ENCODE assay signal across 28 cellular contexts in genomic region chr1:53728702-53729535, GRCh38. TPM values are rescaled to one million over a fixed set of nuclear protein-coding genes. Genes with fewer than 3 reads are reported as not detected.
DNase-seq lines count a peak whose midpoint lies in the region; ATAC-seq, FAIRE-seq and TF ChIP-seq lines count a peak whose summit lies in the region.
"Had no signal": no experiment of that assay in that cellular context is flagged by ENCODE, and none has a peak within 500 bp of the region (broad histone marks: within the 10 kb centered on the region; RNA-seq: fewer than 3 reads in every experiment).

No MANE protein-coding gene starts in this region.

- TF ChIP-seq CTCF in K562 (IDR thresholded peaks at IDR 0.05 in 2 of 3, conservative IDR thresholded peaks at IDR 0.05 in 1 of 3; ENCODE audit: insufficient read depth in 2 of 3, low read depth in 1 of 3, low read length in 3 of 3) (no peak), hepatocyte (IDR thresholded peaks at IDR 0.05; ENCODE audit: poor library complexity) (no peak), type B pancreatic cell (conservative IDR thresholded peaks at IDR 0.05) (no peak)

- no peak for FAIRE-seq in K562 (lab: Jason Lieb, UNC)
- FAIRE-seq: GM19239, HepG2 had no signal

- no peak for TF ChIP-seq RAD21 in K562 (CRISPR knock-in tag; conservative IDR thresholded peaks at IDR 0.05 in 1 of 2, IDR thresholded peaks at IDR 0.05 in 1 of 2)

- peaks cover 38% of the 10 kb centered on the region for H3K4me1 Mint-ChIP-seq in type B pancreatic cell (ENCODE audit: unreplicated experiment)

- no peak overlapping the region for H3K27ac ChIP-seq in K562 (ENCODE audit: extremely low read depth, low read depth, low read length)
- no peak overlapping the region for H3K27ac ChIP-seq in hepatocyte
- H3K27ac ChIP-seq: 22Rv1, C4-2B, HL-60 had no signal

- H3K4me3 Mint-ChIP-seq in type B pancreatic cell: peak overlapping the region; percentile 59
- H3K4me3 Mint-ChIP-seq: HFFc6 had no signal

- no peaks in the 10 kb centered on the region for H3K9me1 ChIP-seq in K562 (ENCODE audit: control insufficient read depth, insufficient read depth, low read length)

- no peaks in the 10 kb centered on the region for H3K9me3 ChIP-seq in K562 (replicated peaks; ENCODE audit: control insufficient read depth, insufficient read depth, low read depth, low read length)
- H3K9me3 ChIP-seq in hepatocyte (ENCODE audit: low read depth): no peaks in the 10 kb centered on the region

- no peaks in the 10 kb centered on the region for H3K4me1 ChIP-seq in K562 (replicated peaks in 1 of 2; ENCODE audit: control insufficient read depth in 2 of 2, insufficient read depth in 2 of 2, low read length in 2 of 2)
- peaks cover 14% of the 10 kb centered on the region for H3K4me1 ChIP-seq in hepatocyte (ENCODE audit: insufficient read depth)

- no peaks in the 10 kb centered on the region for H3K36me3 ChIP-seq in K562 (ENCODE audit: control insufficient read depth, insufficient read depth, low read length)
- H3K36me3 ChIP-seq in hepatocyte (replicated peaks; ENCODE audit: insufficient read depth, low read depth): no peaks in the 10 kb centered on the region

- peaks cover 44% of the 10 kb centered on the region for H3K27me3 Mint-ChIP-seq in type B pancreatic cell

- no peak overlapping the region for H3K27ac Mint-ChIP-seq in type B pancreatic cell
- H3K27ac Mint-ChIP-seq: HFFc6 had no signal

- H3K9me3 Mint-ChIP-seq in type B pancreatic cell: no peaks in the 10 kb centered on the region
- H3K9me3 Mint-ChIP-seq: HFFc6 had no signal

- in situ Hi-C loops in K562 (cut with MboI): no loop called here

- ATAC-seq in K562 (no peak), HG03565 (IDR thresholded peaks at IDR 0.05; ENCODE audit: unreplicated experiment) (no peak)
- ATAC-seq: HepG2, Panc1, SK-N-SH treated with all-trans-retinoic acid at 6 μM for 48 hours had no signal

- H2AFZ ChIP-seq in K562 (ENCODE audit: low read depth, low read length): no peak overlapping the region
- H2AFZ ChIP-seq in hepatocyte: no peak overlapping the region

- peaks cover 6% of the 10 kb centered on the region; the same call in 1 of the 2 replicates for H4K20me1 ChIP-seq in K562 (replicated peaks; ENCODE audit: control insufficient read depth, insufficient read depth, low read length)
- H4K20me1 ChIP-seq in hepatocyte (ENCODE audit: insufficient read depth, poor library complexity, severe bottlenecking): no peaks in the 10 kb centered on the region

- no peak for TF ChIP-seq EP300 in K562 (IDR thresholded peaks at IDR 0.05; ENCODE audit: low read length)

- CTCF ChIA-PET in K562 (lab: Yijun Ruan, JAX; ENCODE audit: low intra/inter-chr PET ratio): no interaction called here

- intact Hi-C loops in K562 (cut with micrococcal nuclease): no loop called here

- peak; percentile 24 for DNase-seq in NCI-H82 (lab: John Stamatoyannopoulos, UW)
- no peak for DNase-seq in NCI-H82 treated with DMSO at 0.1 percent for 48 hours (lab: John Stamatoyannopoulos, UW; ENCODE audit: unreplicated experiment)
- DNase-seq in K562 (ENCODE audit: extremely low read depth in 1 of 4, low spot score in 3 of 4): no peak
- DNase-seq in hepatocyte (ENCODE audit: low spot score): no peak
- no peak for DNase-seq in type B pancreatic cell (ENCODE audit: extremely low spot score, unreplicated experiment)
- no peak for DNase-seq in cerebellar cortex (ENCODE audit: low spot score)
- DNase-seq in NCI-H748 (lab: John Stamatoyannopoulos, UW; ENCODE audit: unreplicated experiment): no peak
- DNase-seq: AML-193, EL, GF-D8, HFFc6, KG1, NCI-H1092 treated with DMSO at 0.1 percent for 48 hours, NCI-H1436 treated with DMSO at 0.1 percent for 48 hours, NCI-H2029, NCI-H2227 treated with DMSO at 0.1 percent for 48 hours, NCI-H510A, NCI-H748 treated with DMSO at 0.1 percent for 48 hours, SIG-M5 had no signal

- H3K36me3 Mint-ChIP-seq in type B pancreatic cell: no peaks in the 10 kb centered on the region

- H3K9me2 ChIP-seq in hepatocyte (replicated peaks; ENCODE audit: insufficient read depth): no peaks in the 10 kb centered on the region

- POLR2A ChIA-PET in K562 (lab: Yijun Ruan, JAX): no interaction called here

- WGBS in K562 (ENCODE audit: insufficient coverage, low coverage, missing lambda C conversion rate): 2% methylated on average over 19 of the region's 19 CpGs
- WGBS in hepatocyte (ENCODE audit: low lambda C conversion rate, missing lambda C conversion rate): 70% methylated on average over 19 of the region's 19 CpGs

- H3K79me2 ChIP-seq in K562 (ENCODE audit: control insufficient read depth, insufficient read depth, low read length) (no peaks in the 10 kb centered on the region), hepatocyte (no peaks in the 10 kb centered on the region)

- H3K4me2 ChIP-seq in K562 (ENCODE audit: insufficient read depth, low read length) (no peak overlapping the region), hepatocyte (peak overlapping the region; percentile 16)

- no peak for TF ChIP-seq POLR2A in K562 (conservative IDR thresholded peaks at IDR 0.05)

- H3K27me3 ChIP-seq in K562 (ENCODE audit: control insufficient read depth in 2 of 2, insufficient read depth in 2 of 2, low read length in 2 of 2) (peaks cover 56 to 60% of the 10 kb centered on the region in 2 experiments), hepatocyte (peaks cover 10% of the 10 kb centered on the region)

- H3K4me3 ChIP-seq in K562 (no peak overlapping the region), hepatocyte (no peak overlapping the region)

- H3K9ac ChIP-seq in K562 (ENCODE audit: insufficient read depth in 1 of 2, low read depth in 2 of 2, low read length in 2 of 2): no peak overlapping the region

- BruUV-seq in K562 (replicated peaks; lab: Mats Ljungman, UMichigan): no TSS peak

TF ChIP-seq in K562, 482 proteins besides CTCF, POLR2A, EP300 and RAD21 (continues in another document):
- TF ChIP-seq PKNOX1 (IDR thresholded peaks at IDR 0.05) (peak; percentile 73), MIER1 (IDR thresholded peaks at IDR 0.05; ENCODE audit: low read depth) (no peak), BCL6 (CRISPR knock-in tag; IDR thresholded peaks at IDR 0.05) (no peak), USF2 (CRISPR knock-in tag; IDR thresholded peaks at IDR 0.05) (0 out of 2 replicates have a peak, but pooled peaks have one; percentile 18), HNRNPL (IDR thresholded peaks at IDR 0.05; ENCODE audit: low read depth, low read length) (no peak)
- TF ChIP-seq, protein P1, sequence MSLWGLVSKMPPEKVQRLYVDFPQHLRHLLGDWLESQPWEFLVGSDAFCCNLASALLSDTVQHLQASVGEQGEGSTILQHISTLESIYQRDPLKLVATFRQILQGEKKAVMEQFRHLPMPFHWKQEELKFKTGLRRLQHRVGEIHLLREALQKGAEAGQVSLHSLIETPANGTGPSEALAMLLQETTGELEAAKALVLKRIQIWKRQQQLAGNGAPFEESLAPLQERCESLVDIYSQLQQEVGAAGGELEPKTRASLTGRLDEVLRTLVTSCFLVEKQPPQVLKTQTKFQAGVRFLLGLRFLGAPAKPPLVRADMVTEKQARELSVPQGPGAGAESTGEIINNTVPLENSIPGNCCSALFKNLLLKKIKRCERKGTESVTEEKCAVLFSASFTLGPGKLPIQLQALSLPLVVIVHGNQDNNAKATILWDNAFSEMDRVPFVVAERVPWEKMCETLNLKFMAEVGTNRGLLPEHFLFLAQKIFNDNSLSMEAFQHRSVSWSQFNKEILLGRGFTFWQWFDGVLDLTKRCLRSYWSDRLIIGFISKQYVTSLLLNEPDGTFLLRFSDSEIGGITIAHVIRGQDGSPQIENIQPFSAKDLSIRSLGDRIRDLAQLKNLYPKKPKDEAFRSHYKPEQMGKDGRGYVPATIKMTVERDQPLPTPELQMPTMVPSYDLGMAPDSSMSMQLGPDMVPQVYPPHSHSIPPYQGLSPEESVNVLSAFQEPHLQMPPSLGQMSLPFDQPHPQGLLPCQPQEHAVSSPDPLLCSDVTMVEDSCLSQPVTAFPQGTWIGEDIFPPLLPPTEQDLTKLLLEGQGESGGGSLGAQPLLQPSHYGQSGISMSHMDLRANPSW (CRISPR knock-in tag; IDR thresholded peaks at IDR 0.05): no peak

RNA-seq across cellular contexts. Expression of gene GLIS1, which starts 10.0 kb away (rescaled TPM):
- not detected in 2 replicates for total RNA-seq in K562 (2011; cell fraction: chromatin; rRNA removed; ENCODE audit: low replicate concordance)
- total RNA-seq in K562 (2011; cell fraction: nucleolus; rRNA removed): not detected in 2 replicates
- not detected in 2 replicates for total RNA-seq in K562 (2011; cell fraction: nucleoplasm; rRNA removed)
- total RNA-seq in K562 (2014; rRNA removed): not detected in 2 replicates
- total RNA-seq in K562 (2014; rRNA removed; fragmentation: Illumina TruSeq; extraction: Trizol): not detected in 2 replicates
- not detected in 2 replicates for total RNA-seq in K562 (2015; rRNA removed; fragmentation: Illumina TruSeq; extraction: Trizol)
- total RNA-seq in K562 (2021): not detected in 2 replicates
- polyA plus RNA-seq in K562 (2011; rRNA removed): not detected in 2 replicates
- polyA plus RNA-seq in K562 (2011; cell fraction: cytosol; rRNA removed): not detected in 2 replicates
- polyA plus RNA-seq in K562 (2011; cell fraction: nucleus; rRNA removed): not detected in 2 replicates
- polyA plus RNA-seq in K562 (2012): 0.24 TPM in 1 of 2 replicates, not detected in the other
- polyA plus RNA-seq in K562 (2014; fragmentation: Illumina TruSeq; extraction: Trizol): not detected in 2 replicates
- not detected for polyA plus RNA-seq in K562 (2014; fragmentation: Nextera tagmentation; extraction: Ambion mirVana)
- polyA plus RNA-seq in K562 (2014; rRNA removed): not detected in 2 replicates
- polyA minus RNA-seq in K562 (2011; rRNA and poly(A)+ RNA removed): not detected in 2 replicates
- not detected in 2 replicates for polyA minus RNA-seq in K562 (2011; cell fraction: cytosol; rRNA and poly(A)+ RNA removed)
- not detected in 2 replicates for polyA minus RNA-seq in K562 (2011; cell fraction: nucleus; rRNA and poly(A)+ RNA removed)
- total RNA-seq in hepatocyte: 0.13 and 0.32 TPM in 2 replicates
- 1.3 and 1.5 TPM in 2 replicates for polyA plus RNA-seq in hepatocyte
- 0.17 and 2.1 TPM in 2 replicates for total RNA-seq in type B pancreatic cell (ENCODE audit: low replicate concordance)
- total RNA-seq: HepG2, HT-29 had no signal
